1 cellular context compared by ENCODE assay signal in the genomic region with DNA sequence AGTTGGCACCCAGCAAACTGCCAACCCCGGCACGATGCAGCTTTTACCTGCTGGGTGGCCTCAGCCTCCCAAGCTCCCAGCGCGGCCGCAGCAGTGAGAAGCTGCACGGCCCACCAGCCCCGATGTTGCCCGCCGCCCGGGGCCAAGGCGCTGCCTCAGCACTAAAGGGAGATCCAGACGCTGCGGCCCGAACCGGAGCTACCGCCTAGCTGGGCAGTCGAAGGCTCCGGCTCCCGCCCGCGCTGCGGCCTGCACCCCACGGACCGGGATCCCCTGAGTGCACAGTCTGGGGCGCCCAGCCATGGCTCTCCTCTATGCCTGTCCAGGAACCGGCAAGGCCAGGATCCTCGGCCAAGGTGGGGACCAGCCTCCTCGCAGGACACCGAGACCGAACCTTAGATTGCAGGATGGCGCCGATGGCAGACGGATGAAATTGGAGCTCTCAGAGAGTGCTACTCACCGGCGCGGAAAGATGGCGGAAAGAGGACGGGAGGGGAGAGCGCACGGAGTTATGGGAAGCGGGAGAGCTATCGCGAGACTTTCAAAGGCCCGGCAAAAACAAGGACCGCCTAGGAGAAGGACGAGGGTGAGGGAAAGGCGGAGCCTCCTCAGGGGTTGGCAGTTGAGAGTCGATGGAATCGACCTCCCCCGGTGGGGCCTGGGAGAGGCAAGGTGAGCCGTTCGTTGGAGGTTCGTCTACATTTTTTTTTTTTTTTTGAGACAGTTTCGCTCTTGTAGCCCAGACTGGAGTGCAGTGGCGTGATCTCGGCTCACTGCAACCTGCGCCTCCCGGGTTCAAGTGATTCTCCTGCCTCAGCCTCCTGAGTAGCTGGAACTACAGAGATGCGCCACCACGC.
A peak's percentile ranks its signal among the peaks of the same experiment; 100 is the strongest.
TF ChIP-seq lines count a peak whose summit lies in the region.

A gene (minus strand): TSS at position 485 of the 857 bp plus-strand sequence. CDS start 1,221 bp downstream, outside the sequence.

TF ChIP-seq in HepG2, 621 proteins besides CTCF, POLR2A, EP300 and RAD21 (continued from another document and continues in another):
- TF ChIP-seq, protein P1, sequence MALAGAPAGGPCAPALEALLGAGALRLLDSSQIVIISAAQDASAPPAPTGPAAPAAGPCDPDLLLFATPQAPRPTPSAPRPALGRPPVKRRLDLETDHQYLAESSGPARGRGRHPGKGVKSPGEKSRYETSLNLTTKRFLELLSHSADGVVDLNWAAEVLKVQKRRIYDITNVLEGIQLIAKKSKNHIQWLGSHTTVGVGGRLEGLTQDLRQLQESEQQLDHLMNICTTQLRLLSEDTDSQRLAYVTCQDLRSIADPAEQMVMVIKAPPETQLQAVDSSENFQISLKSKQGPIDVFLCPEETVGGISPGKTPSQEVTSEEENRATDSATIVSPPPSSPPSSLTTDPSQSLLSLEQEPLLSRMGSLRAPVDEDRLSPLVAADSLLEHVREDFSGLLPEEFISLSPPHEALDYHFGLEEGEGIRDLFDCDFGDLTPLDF (CRISPR knock-in tag; IDR thresholded peaks at IDR 0.05) = peak; percentile 97
- peak; percentile 98; the same call in 1 of the 2 replicates for TF ChIP-seq ZNF567 (CRISPR knock-in tag; IDR thresholded peaks at IDR 0.05; ENCODE audit: borderline replicate concordance)
- TF ChIP-seq GPN1 (CRISPR knock-in tag; IDR thresholded peaks at IDR 0.05; ENCODE audit: borderline replicate concordance) = peak; percentile 95
- TF ChIP-seq SOX6 (IDR thresholded peaks at IDR 0.05) = no peak
- peak; percentile 83 for TF ChIP-seq SOX6 (CRISPR knock-in tag; IDR thresholded peaks at IDR 0.05)
- peak; percentile 35; the same call in 1 of the 2 replicates for TF ChIP-seq FIP1L1 (IDR thresholded peaks at IDR 0.05; ENCODE audit: borderline replicate concordance, insufficient read depth, low read depth, low read length)
- peak; percentile 53 for TF ChIP-seq RARA (CRISPR knock-in tag; IDR thresholded peaks at IDR 0.05)
- peak; percentile 72 for TF ChIP-seq SIX4 (CRISPR knock-in tag; IDR thresholded peaks at IDR 0.05)
- TF ChIP-seq ZC3H13 (CRISPR knock-in tag; IDR thresholded peaks at IDR 0.05) = peak; percentile 99
- TF ChIP-seq NFRKB (IDR thresholded peaks at IDR 0.05) = peak; percentile 98
- TF ChIP-seq, protein P2, sequence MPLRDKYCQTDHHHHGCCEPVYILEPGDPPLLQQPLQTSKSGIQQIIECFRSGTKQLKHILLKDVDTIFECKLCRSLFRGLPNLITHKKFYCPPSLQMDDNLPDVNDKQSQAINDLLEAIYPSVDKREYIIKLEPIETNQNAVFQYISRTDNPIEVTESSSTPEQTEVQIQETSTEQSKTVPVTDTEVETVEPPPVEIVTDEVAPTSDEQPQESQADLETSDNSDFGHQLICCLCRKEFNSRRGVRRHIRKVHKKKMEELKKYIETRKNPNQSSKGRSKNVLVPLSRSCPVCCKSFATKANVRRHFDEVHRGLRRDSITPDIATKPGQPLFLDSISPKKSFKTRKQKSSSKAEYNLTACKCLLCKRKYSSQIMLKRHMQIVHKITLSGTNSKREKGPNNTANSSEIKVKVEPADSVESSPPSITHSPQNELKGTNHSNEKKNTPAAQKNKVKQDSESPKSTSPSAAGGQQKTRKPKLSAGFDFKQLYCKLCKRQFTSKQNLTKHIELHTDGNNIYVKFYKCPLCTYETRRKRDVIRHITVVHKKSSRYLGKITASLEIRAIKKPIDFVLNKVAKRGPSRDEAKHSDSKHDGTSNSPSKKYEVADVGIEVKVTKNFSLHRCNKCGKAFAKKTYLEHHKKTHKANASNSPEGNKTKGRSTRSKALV (CRISPR knock-in tag; IDR thresholded peaks at IDR 0.05) = peak; percentile 88
- TF ChIP-seq IRX3 (CRISPR knock-in tag; IDR thresholded peaks at IDR 0.05; ENCODE audit: borderline replicate concordance, low read depth) = peak; percentile 97
- TF ChIP-seq, protein P3, sequence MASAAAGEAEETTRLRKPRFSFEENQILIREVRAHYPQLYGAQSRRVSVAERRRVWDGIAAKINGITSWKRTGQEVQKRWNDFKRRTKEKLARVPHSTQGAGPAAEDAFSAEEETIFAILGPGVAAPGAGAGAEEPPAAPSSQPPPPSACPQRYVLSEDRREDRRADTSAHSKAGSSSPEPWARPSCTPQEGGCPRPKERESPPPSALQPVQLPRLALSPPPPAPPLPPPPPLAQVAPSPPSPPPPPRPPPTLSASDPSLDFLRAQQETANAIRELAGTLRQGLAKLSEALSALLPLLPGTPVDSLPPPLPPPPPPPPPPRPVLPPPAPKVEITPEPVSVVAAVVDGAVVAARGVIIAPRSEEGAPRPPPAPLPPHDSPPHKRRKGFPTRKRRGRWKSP (CRISPR knock-in tag; IDR thresholded peaks at IDR 0.05) = peak; percentile 85; the same call in 1 of the 2 replicates
- peak; percentile 96 for TF ChIP-seq SALL2 (CRISPR knock-in tag; IDR thresholded peaks at IDR 0.05)
- no peak for TF ChIP-seq RAD51 (IDR thresholded peaks at IDR 0.05; ENCODE audit: borderline replicate concordance)
- TF ChIP-seq, protein P4, sequence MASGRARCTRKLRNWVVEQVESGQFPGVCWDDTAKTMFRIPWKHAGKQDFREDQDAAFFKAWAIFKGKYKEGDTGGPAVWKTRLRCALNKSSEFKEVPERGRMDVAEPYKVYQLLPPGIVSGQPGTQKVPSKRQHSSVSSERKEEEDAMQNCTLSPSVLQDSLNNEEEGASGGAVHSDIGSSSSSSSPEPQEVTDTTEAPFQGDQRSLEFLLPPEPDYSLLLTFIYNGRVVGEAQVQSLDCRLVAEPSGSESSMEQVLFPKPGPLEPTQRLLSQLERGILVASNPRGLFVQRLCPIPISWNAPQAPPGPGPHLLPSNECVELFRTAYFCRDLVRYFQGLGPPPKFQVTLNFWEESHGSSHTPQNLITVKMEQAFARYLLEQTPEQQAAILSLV (CRISPR knock-in tag; IDR thresholded peaks at IDR 0.05; ENCODE audit: borderline replicate concordance) = peak; percentile 99; the same call in 1 of the 2 replicates
- TF ChIP-seq, protein P5, sequence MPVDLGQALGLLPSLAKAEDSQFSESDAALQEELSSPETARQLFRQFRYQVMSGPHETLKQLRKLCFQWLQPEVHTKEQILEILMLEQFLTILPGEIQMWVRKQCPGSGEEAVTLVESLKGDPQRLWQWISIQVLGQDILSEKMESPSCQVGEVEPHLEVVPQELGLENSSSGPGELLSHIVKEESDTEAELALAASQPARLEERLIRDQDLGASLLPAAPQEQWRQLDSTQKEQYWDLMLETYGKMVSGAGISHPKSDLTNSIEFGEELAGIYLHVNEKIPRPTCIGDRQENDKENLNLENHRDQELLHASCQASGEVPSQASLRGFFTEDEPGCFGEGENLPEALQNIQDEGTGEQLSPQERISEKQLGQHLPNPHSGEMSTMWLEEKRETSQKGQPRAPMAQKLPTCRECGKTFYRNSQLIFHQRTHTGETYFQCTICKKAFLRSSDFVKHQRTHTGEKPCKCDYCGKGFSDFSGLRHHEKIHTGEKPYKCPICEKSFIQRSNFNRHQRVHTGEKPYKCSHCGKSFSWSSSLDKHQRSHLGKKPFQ (CRISPR knock-in tag; IDR thresholded peaks at IDR 0.05; ENCODE audit: insufficient replicate concordance) = peak; percentile 98
- peak; percentile 87; the same call in 1 of the 2 replicates for TF ChIP-seq ZFP37 (CRISPR knock-in tag; IDR thresholded peaks at IDR 0.05; ENCODE audit: borderline replicate concordance)
- peak; percentile 84; the same call in 1 of the 2 replicates for TF ChIP-seq RBAK (CRISPR knock-in tag; IDR thresholded peaks at IDR 0.05)
- TF ChIP-seq ATAD3A (CRISPR knock-in tag; IDR thresholded peaks at IDR 0.05) = peak; percentile 88
- TF ChIP-seq, protein P6, sequence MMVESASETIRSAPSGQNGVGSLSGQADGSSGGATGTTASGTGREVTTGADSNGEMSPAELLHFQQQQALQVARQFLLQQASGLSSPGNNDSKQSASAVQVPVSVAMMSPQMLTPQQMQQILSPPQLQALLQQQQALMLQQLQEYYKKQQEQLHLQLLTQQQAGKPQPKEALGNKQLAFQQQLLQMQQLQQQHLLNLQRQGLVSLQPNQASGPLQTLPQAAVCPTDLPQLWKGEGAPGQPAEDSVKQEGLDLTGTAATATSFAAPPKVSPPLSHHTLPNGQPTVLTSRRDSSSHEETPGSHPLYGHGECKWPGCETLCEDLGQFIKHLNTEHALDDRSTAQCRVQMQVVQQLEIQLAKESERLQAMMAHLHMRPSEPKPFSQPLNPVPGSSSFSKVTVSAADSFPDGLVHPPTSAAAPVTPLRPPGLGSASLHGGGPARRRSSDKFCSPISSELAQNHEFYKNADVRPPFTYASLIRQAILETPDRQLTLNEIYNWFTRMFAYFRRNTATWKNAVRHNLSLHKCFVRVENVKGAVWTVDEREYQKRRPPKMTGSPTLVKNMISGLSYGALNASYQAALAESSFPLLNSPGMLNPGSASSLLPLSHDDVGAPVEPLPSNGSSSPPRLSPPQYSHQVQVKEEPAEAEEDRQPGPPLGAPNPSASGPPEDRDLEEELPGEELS (CRISPR knock-in tag; IDR thresholded peaks at IDR 0.05) = peak; percentile 58
- TF ChIP-seq, protein P7, sequence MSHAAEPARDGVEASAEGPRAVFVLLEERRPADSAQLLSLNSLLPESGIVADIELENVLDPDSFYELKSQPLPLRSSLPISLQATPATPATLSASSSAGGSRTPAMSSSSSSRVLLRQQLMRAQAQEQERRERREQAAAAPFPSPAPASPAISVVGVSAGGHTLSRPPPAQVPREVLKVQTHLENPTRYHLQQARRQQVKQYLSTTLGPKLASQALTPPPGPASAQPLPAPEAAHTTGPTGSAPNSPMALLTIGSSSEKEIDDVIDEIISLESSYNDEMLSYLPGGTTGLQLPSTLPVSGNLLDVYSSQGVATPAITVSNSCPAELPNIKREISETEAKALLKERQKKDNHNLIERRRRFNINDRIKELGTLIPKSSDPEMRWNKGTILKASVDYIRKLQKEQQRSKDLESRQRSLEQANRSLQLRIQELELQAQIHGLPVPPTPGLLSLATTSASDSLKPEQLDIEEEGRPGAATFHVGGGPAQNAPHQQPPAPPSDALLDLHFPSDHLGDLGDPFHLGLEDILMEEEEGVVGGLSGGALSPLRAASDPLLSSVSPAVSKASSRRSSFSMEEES (CRISPR knock-in tag; IDR thresholded peaks at IDR 0.05) = peak; percentile 72
- TF ChIP-seq, protein P8, sequence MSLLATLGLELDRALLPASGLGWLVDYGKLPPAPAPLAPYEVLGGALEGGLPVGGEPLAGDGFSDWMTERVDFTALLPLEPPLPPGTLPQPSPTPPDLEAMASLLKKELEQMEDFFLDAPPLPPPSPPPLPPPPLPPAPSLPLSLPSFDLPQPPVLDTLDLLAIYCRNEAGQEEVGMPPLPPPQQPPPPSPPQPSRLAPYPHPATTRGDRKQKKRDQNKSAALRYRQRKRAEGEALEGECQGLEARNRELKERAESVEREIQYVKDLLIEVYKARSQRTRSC (CRISPR knock-in tag; IDR thresholded peaks at IDR 0.05; ENCODE audit: low read depth) = peak; percentile 95; the same call in 1 of the 2 replicates
- TF ChIP-seq, protein P9, sequence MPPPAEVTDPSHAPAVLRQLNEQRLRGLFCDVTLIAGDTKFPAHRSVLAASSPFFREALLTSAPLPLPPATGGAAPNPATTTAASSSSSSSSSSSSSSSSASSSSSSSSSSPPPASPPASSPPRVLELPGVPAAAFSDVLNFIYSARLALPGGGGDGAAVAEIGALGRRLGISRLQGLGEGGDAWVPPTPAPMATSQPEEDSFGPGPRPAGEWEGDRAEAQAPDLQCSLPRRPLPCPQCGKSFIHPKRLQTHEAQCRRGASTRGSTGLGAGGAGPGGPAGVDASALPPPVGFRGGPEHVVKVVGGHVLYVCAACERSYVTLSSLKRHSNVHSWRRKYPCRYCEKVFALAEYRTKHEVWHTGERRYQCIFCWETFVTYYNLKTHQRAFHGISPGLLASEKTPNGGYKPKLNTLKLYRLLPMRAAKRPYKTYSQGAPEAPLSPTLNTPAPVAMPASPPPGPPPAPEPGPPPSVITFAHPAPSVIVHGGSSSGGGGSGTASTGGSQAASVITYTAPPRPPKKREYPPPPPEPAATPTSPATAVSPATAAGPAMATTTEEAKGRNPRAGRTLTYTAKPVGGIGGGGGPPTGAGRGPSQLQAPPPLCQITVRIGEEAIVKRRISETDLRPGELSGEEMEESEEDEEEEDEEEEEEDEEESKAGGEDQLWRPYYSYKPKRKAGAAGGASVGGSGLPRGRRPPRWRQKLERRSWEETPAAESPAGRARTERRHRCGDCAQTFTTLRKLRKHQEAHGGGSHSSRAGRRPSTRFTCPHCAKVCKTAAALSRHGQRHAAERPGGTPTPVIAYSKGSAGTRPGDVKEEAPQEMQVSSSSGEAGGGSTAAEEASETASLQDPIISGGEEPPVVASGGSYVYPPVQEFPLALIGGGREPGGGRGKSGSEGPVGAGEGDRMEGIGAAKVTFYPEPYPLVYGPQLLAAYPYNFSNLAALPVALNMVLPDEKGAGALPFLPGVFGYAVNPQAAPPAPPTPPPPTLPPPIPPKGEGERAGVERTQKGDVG (CRISPR knock-in tag; IDR thresholded peaks at IDR 0.05; ENCODE audit: borderline replicate concordance) = peak; percentile 98
- TF ChIP-seq NFIC (IDR thresholded peaks at IDR 0.05; ENCODE audit: low read length) = peak; percentile 40; the same call in 1 of the 2 replicates
- no peak for TF ChIP-seq ZNF672 (CRISPR knock-in tag; IDR thresholded peaks at IDR 0.05)
- TF ChIP-seq, protein P10, sequence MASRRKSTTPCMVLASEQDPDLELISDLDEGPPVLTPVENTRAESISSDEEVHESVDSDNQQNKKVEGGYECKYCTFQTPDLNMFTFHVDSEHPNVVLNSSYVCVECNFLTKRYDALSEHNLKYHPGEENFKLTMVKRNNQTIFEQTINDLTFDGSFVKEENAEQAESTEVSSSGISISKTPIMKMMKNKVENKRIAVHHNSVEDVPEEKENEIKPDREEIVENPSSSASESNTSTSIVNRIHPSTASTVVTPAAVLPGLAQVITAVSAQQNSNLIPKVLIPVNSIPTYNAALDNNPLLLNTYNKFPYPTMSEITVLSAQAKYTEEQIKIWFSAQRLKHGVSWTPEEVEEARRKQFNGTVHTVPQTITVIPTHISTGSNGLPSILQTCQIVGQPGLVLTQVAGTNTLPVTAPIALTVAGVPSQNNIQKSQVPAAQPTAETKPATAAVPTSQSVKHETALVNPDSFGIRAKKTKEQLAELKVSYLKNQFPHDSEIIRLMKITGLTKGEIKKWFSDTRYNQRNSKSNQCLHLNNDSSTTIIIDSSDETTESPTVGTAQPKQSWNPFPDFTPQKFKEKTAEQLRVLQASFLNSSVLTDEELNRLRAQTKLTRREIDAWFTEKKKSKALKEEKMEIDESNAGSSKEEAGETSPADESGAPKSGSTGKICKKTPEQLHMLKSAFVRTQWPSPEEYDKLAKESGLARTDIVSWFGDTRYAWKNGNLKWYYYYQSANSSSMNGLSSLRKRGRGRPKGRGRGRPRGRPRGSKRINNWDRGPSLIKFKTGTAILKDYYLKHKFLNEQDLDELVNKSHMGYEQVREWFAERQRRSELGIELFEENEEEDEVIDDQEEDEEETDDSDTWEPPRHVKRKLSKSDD (CRISPR knock-in tag; IDR thresholded peaks at IDR 0.05; ENCODE audit: low read depth) = peak; percentile 93
- TF ChIP-seq TCF12 (IDR thresholded peaks at IDR 0.05) = no peak
- peak; percentile 27; the same call in 1 of the 2 replicates for TF ChIP-seq TCF12 (CRISPR knock-in tag; IDR thresholded peaks at IDR 0.05)
- TF ChIP-seq, protein P11, sequence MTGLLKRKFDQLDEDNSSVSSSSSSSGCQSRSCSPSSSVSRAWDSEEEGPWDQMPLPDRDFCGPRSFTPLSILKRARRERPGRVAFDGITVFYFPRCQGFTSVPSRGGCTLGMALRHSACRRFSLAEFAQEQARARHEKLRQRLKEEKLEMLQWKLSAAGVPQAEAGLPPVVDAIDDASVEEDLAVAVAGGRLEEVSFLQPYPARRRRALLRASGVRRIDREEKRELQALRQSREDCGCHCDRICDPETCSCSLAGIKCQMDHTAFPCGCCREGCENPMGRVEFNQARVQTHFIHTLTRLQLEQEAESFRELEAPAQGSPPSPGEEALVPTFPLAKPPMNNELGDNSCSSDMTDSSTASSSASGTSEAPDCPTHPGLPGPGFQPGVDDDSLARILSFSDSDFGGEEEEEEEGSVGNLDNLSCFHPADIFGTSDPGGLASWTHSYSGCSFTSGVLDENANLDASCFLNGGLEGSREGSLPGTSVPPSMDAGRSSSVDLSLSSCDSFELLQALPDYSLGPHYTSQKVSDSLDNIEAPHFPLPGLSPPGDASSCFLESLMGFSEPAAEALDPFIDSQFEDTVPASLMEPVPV (CRISPR knock-in tag; IDR thresholded peaks at IDR 0.05) = peak; percentile 99
- TF ChIP-seq TGIF2 (CRISPR knock-in tag; IDR thresholded peaks at IDR 0.05) = peak; percentile 85; the same call in 1 of the 2 replicates
- TF ChIP-seq FOXP1 (IDR thresholded peaks at IDR 0.05) = no peak
- no peak for TF ChIP-seq FOXP1 (CRISPR knock-in tag; IDR thresholded peaks at IDR 0.05)
